ENCODE assay signal across 11 cellular contexts in genomic region chr14:91889477-91890211, GRCh38. TPM values are rescaled to one million over a fixed set of nuclear protein-coding genes. Genes with fewer than 3 reads are reported as not detected.
A peak's percentile ranks its signal among the peaks of the same experiment; 100 is the strongest.
DNase-seq lines count a peak whose midpoint lies in the region; ATAC-seq and TF ChIP-seq lines count a peak whose summit lies in the region.
"Had no signal": no experiment of that assay in that cellular context is flagged by ENCODE, and none has a peak within 500 bp of the region (broad histone marks: within the 10 kb centered on the region; RNA-seq: fewer than 3 reads in every experiment).

No MANE protein-coding gene starts in this region.

- H3K27ac Mint-ChIP-seq in activated CD4-positive, alpha-beta memory T cell treated with anti-CD3 and anti-CD28 coated beads, Interleukin-2, amount 10 ng/mL, durations not matched to agents 7 days and 5 days = no peak overlapping the region
- peak overlapping the region in 3 of 6 donors; percentile 36 to 84 (median 74) for H3K27ac Mint-ChIP-seq in immature natural killer cell

- peaks cover 20% of the 10 kb centered on the region for H3K4me1 ChIP-seq in DND-41 (ENCODE audit: insufficient read depth, low read length)
- H3K4me1 ChIP-seq in right atrium auricular region = peaks cover 0 to 43% of the 10 kb centered on the region in 2 donors
- H3K4me1 ChIP-seq in skeletal muscle satellite cell (ENCODE audit: control insufficient read depth, insufficient read depth, low read length) = peaks cover 30% of the 10 kb centered on the region

- 0 out of 3 replicates have a peak, but pooled peaks have one; percentile 35 for ATAC-seq in DND-41 (ENCODE audit: insufficient read depth, low read depth)
- ATAC-seq: HCT116 had no signal

- H3K4me1 Mint-ChIP-seq in activated CD4-positive, alpha-beta memory T cell treated with anti-CD3 and anti-CD28 coated beads, Interleukin-2, amount 10 ng/mL, durations not matched to agents 7 days and 5 days = peaks cover 40% of the 10 kb centered on the region
- H3K4me1 Mint-ChIP-seq in immature natural killer cell = peaks cover 37 to 51% of the 10 kb centered on the region in 2 donors

- H3K4me3 ChIP-seq in DND-41 (ENCODE audit: low read depth in 1 of 2, low read length in 2 of 2) (no peak overlapping the region), right atrium auricular region (no peak overlapping the region), skeletal muscle satellite cell (ENCODE audit: low read length) (no peak overlapping the region)

- no peaks in the 10 kb centered on the region for H4K20me1 ChIP-seq in DND-41 (ENCODE audit: insufficient read depth, low read length)

- peak overlapping the region; percentile 35; the same call in 1 of the 2 replicates for H3K27ac ChIP-seq in DND-41 (ENCODE audit: low read length)
- H3K27ac ChIP-seq in VCaP = peak overlapping the region; percentile 26; the same call in 1 of the 2 replicates
- peak overlapping the region; percentile 49 to 72 for H3K27ac ChIP-seq in right atrium auricular region
- H3K27ac ChIP-seq: HL-60 had no signal

- TF ChIP-seq CTCF in DND-41 (IDR thresholded peaks at IDR 0.05; ENCODE audit: borderline replicate concordance, extremely low read depth, low read length, poor library complexity, severe bottlenecking) (peak; percentile 22), VCaP (conservative IDR thresholded peaks at IDR 0.05) (no peak), right atrium auricular region (IDR thresholded peaks at IDR 0.05) (no peak)

- H3K27me3 ChIP-seq in DND-41 (ENCODE audit: insufficient read depth, low read length, poor library complexity) (no peaks in the 10 kb centered on the region), right atrium auricular region (no peaks in the 10 kb centered on the region), skeletal muscle satellite cell (ENCODE audit: control insufficient read depth, insufficient read depth, low read length) (no peaks in the 10 kb centered on the region)

- CTCF ChIA-PET in activated CD4-positive, alpha-beta memory T cell treated with anti-CD3 and anti-CD28 coated beads, Interleukin-2, amount 10 ng/mL, durations not matched to agents 7 days and 5 days (lab: Charles Lee) = interaction anchor here (1.4 to 1.6 kb wide), 2 partner anchors 9 to 10 kb away, joined by 3 to 4 read pairs; no protein-coding TSS in a partner anchor

- H3K4me3 Mint-ChIP-seq in activated CD4-positive, alpha-beta memory T cell treated with anti-CD3 and anti-CD28 coated beads, Interleukin-2, amount 10 ng/mL, durations not matched to agents 7 days and 5 days = no peak overlapping the region
- H3K4me3 Mint-ChIP-seq in immature natural killer cell = peak overlapping the region in 2 of 5 donors; percentile 11 to 72

- no peaks in the 10 kb centered on the region for H3K27me3 Mint-ChIP-seq in activated CD4-positive, alpha-beta memory T cell treated with anti-CD3 and anti-CD28 coated beads, Interleukin-2, amount 10 ng/mL, durations not matched to agents 7 days and 5 days
- H3K27me3 Mint-ChIP-seq in immature natural killer cell (ENCODE audit: low read depth in 3 of 3) = peaks cover 0 to 2% (median 0%) of the 10 kb centered on the region in 3 donors

- H3K79me2 ChIP-seq in DND-41 (ENCODE audit: insufficient read depth, low read length) = no peaks in the 10 kb centered on the region

- H3K9ac ChIP-seq in DND-41 (ENCODE audit: low read depth, low read length) (no peak overlapping the region), skeletal muscle satellite cell (ENCODE audit: low read depth, low read length) (no peak overlapping the region)

- H3K4me2 ChIP-seq in DND-41 (ENCODE audit: insufficient read depth, low read length) = no peak overlapping the region
- H3K4me2 ChIP-seq in skeletal muscle satellite cell (ENCODE audit: low read length) = peak overlapping the region; percentile 4

- H3K9me3 Mint-ChIP-seq in activated CD4-positive, alpha-beta memory T cell treated with anti-CD3 and anti-CD28 coated beads, Interleukin-2, amount 10 ng/mL, durations not matched to agents 7 days and 5 days = no peaks in the 10 kb centered on the region
- no peaks in the 10 kb centered on the region for H3K9me3 Mint-ChIP-seq in immature natural killer cell

- no peak overlapping the region for H2AFZ ChIP-seq in DND-41 (ENCODE audit: low read depth, low read length)

- H3K36me3 Mint-ChIP-seq in activated CD4-positive, alpha-beta memory T cell treated with anti-CD3 and anti-CD28 coated beads, Interleukin-2, amount 10 ng/mL, durations not matched to agents 7 days and 5 days (ENCODE audit: low read depth) = no peaks in the 10 kb centered on the region
- no peaks in the 10 kb centered on the region for H3K36me3 Mint-ChIP-seq in immature natural killer cell

- H3K36me3 ChIP-seq in DND-41 (ENCODE audit: insufficient read depth, low read length) (no peaks in the 10 kb centered on the region), right atrium auricular region (no peaks in the 10 kb centered on the region), skeletal muscle satellite cell (ENCODE audit: insufficient read depth, low read length) (peaks cover 52% of the 10 kb centered on the region)

- POLR2A ChIA-PET in activated CD4-positive, alpha-beta memory T cell treated with anti-CD3 and anti-CD28 coated beads, Interleukin-2, amount 10 ng/mL, durations not matched to agents 7 days and 5 days (lab: Charles Lee) = interaction anchor here (1.3 to 3.3 kb wide), 3 partner anchors 17 to 31 kb away, joined by 3 to 13 read pairs (median 6); partner anchors contain the start of gene TC2N

- no peaks in the 10 kb centered on the region for H3K9me3 ChIP-seq in DND-41 (ENCODE audit: insufficient read depth, low read length, severe bottlenecking)
- no peaks in the 10 kb centered on the region for H3K9me3 ChIP-seq in right atrium auricular region
- H3K9me3 ChIP-seq in skeletal muscle satellite cell (replicated peaks; ENCODE audit: low read length) = no peaks in the 10 kb centered on the region

- no peak for DNase-seq in DND-41
- DNase-seq in right atrium auricular region (ENCODE audit: low spot score) = no peak
- no peak for DNase-seq in activated CD4-positive, alpha-beta memory T cell treated with anti-CD3 and anti-CD28 coated beads, Interleukin-2, amount 10 ng/mL, durations not matched to agents 7 days and 5 days
- DNase-seq in NCI-H1930 (lab: John Stamatoyannopoulos, UW) = no peak
- no peak for DNase-seq in immature natural killer cell
- no peak for DNase-seq in DMS114 treated with DMSO at 0.1 percent for 48 hours (lab: John Stamatoyannopoulos, UW; ENCODE audit: unreplicated experiment)
- DNase-seq: activated T-cell treated with anti-CD3 and anti-CD28 coated beads, Interleukin-2, amount 50 U/mL, for 48 hours had no signal

RNA-seq across cellular contexts. Expression of gene TC2N, which starts 22.3 kb away (rescaled TPM):
- total RNA-seq in right atrium auricular region = 10 to 100 TPM in 1 of 2 donors, 1 to 10 TPM in 1; 3.9 to 12.5 TPM
- 0.22 and 0.25 TPM in 2 replicates for total RNA-seq in skeletal muscle satellite cell (2012; rRNA removed)
- 100 to 1,000 TPM; 180 to 195 TPM for total RNA-seq in activated CD4-positive, alpha-beta memory T cell treated with anti-CD3 and anti-CD28 coated beads, Interleukin-2, amount 10 ng/mL, durations not matched to agents 7 days and 5 days
- polyA plus RNA-seq in immature natural killer cell = 100 to 1,000 TPM in 2 of 3 donors, 10 to 100 TPM in 1; 97.4 to 158 (median 112) TPM

RNA-seq across cellular contexts. Expression of gene FBLN5, which starts 57.9 kb away (rescaled TPM):
- 100 to 1,000 TPM; 125 to 132 TPM for total RNA-seq in right atrium auricular region
- total RNA-seq in skeletal muscle satellite cell (2012; rRNA removed) = 38.5 and 46.3 TPM in 2 replicates
- 1 to 10 TPM; 2.0 to 2.5 TPM for total RNA-seq in activated CD4-positive, alpha-beta memory T cell treated with anti-CD3 and anti-CD28 coated beads, Interleukin-2, amount 10 ng/mL, durations not matched to agents 7 days and 5 days
- 1 to 10 TPM; 3.0 to 3.8 (median 3.0) TPM for polyA plus RNA-seq in immature natural killer cell

Comparison
In these comparisons a context has a peak if more than half of its experiments do, and no peak if none do; other contexts are left out.
1. RNA of gene TC2N, which starts 22.3 kb away (total RNA-seq): 180 to 195 TPM in activated CD4-positive, alpha-beta memory T cell treated with anti-CD3 and anti-CD28 coated beads, Interleukin-2, amount 10 ng/mL, durations not matched to agents 7 days and 5 days; 3.9 to 12.5 TPM in right atrium auricular region; every median in the first group is over 10 times any median in the second.
2. RNA of gene FBLN5, which starts 57.9 kb away (total RNA-seq): 125 to 132 TPM in right atrium auricular region; 2.0 to 2.5 TPM in activated CD4-positive, alpha-beta memory T cell treated with anti-CD3 and anti-CD28 coated beads, Interleukin-2, amount 10 ng/mL, durations not matched to agents 7 days and 5 days; every median in the first group is over 10 times any median in the second.
3. Peak in every context shown above with its lines, with median percentiles within 50 percentile points of each other: H3K27ac ChIP-seq.